ENCODE assay signal across 6 cellular contexts in the genomic region with DNA sequence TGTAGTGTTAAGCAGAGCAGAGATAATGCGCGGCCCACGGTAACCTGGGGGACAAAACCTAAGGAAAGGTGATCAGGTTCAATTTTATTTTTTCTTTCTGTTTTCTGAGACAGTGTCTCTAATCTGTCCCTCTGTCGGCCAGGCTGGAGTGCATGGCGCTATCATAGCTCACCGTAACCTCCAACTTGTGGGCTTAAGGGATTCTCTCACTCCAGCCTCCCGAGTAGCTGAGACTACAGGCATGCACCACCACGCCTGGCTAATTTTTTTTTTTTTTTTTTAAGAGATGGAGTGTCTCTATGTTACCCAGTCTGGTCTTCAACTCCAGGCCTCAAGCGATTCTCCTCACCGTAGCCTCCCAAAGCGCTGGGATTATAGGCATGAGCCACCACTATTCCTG. TPM values are rescaled to one million over a fixed set of nuclear protein-coding genes. Genes with fewer than 3 reads are reported as not detected.
DNase-seq lines count a peak whose midpoint lies in the region; ATAC-seq and TF ChIP-seq lines count a peak whose summit lies in the region.

No MANE protein-coding gene starts in this region.

- H3K27ac Mint-ChIP-seq in stimulated activated memory B cell treated with anti-CD40 and anti-IgM and Interleukin-4, amounts not matched to agents 10 μg/mL and 1 μg/mL and 100 μg/mL, for 72 hours, result no peak overlapping the region

- peak overlapping the region in 1 of 4 donors; percentile 39 for H3K27ac ChIP-seq in Peyer's patch

- TF ChIP-seq CTCF in Peyer's patch (IDR thresholded peaks at IDR 0.05), result no peak
- no peak for TF ChIP-seq CTCF in fibroblast of the aortic adventitia (IDR thresholded peaks at IDR 0.05; ENCODE audit: insufficient read depth, low read length)

- H3K4me3 ChIP-seq in Peyer's patch, result peak overlapping the region; percentile 50 to 79 (median 64)
- H3K4me3 ChIP-seq in fibroblast of the aortic adventitia (ENCODE audit: low read depth, low read length), result peak overlapping the region; percentile 75

- DNase-seq in Peyer's patch, result no peak
- no peak for DNase-seq in fibroblast of the aortic adventitia (ENCODE audit: low read depth)
- no peak for DNase-seq in NK-92 treated with Interleukin-12 subunit alpha and Interleukin-12 subunit beta, amount 100 ng/mL, for 24 hours (lab: John Stamatoyannopoulos, UW)
- no peak for DNase-seq in SHP77 (lab: John Stamatoyannopoulos, UW)

- TF ChIP-seq POLR2A in Peyer's patch (IDR thresholded peaks at IDR 0.05), result no peak

- peak overlapping the region; percentile 83 for H3K4me3 Mint-ChIP-seq in stimulated activated memory B cell treated with anti-CD40 and anti-IgM and Interleukin-4, amounts not matched to agents 10 μg/mL and 1 μg/mL and 100 μg/mL, for 72 hours

- no peaks in the 10 kb centered on the region for H3K27me3 ChIP-seq in Peyer's patch

- H3K4me1 ChIP-seq in Peyer's patch, result peaks cover 0 to 17% (median 2%) of the 10 kb centered on the region in 4 donors

- no peaks in the 10 kb centered on the region for H3K36me3 ChIP-seq in Peyer's patch

- peaks cover 24% of the 10 kb centered on the region for H3K27me3 Mint-ChIP-seq in stimulated activated memory B cell treated with anti-CD40 and anti-IgM and Interleukin-4, amounts not matched to agents 10 μg/mL and 1 μg/mL and 100 μg/mL, for 72 hours

- no peak for ATAC-seq in stimulated activated memory B cell treated with anti-CD40 and anti-IgM and Interleukin-4, amounts not matched to agents 10 μg/mL and 1 μg/mL and 100 μg/mL, for 72 hours
- no peak for ATAC-seq in HG03175 (IDR thresholded peaks at IDR 0.05; ENCODE audit: unreplicated experiment)

- peaks cover 15% of the 10 kb centered on the region for H3K4me1 Mint-ChIP-seq in stimulated activated memory B cell treated with anti-CD40 and anti-IgM and Interleukin-4, amounts not matched to agents 10 μg/mL and 1 μg/mL and 100 μg/mL, for 72 hours

- H3K9me3 Mint-ChIP-seq in stimulated activated memory B cell treated with anti-CD40 and anti-IgM and Interleukin-4, amounts not matched to agents 10 μg/mL and 1 μg/mL and 100 μg/mL, for 72 hours, result no peaks in the 10 kb centered on the region

- H3K9me3 ChIP-seq in Peyer's patch, result no peaks in the 10 kb centered on the region

- H3K36me3 Mint-ChIP-seq in stimulated activated memory B cell treated with anti-CD40 and anti-IgM and Interleukin-4, amounts not matched to agents 10 μg/mL and 1 μg/mL and 100 μg/mL, for 72 hours, result no peaks in the 10 kb centered on the region

RNA-seq across cellular contexts. Expression of gene ANKRD35, which starts 0.7 kb away (rescaled TPM):
- total RNA-seq in Peyer's patch (1 to 10 TPM in 2 of 4 donors, under 1 TPM in 1, not detected in 1; 0.85 to 7.4 (median 1.2) TPM), fibroblast of the aortic adventitia (ENCODE audit: low replicate concordance) (3.2 and 3.9 TPM in 2 replicates)

RNA-seq across cellular contexts. Expression of gene ITGA10, which starts 23.5 kb away (rescaled TPM):
- total RNA-seq in Peyer's patch (10 to 100 TPM in 3 of 4 donors, 1 to 10 TPM in 1; 4.2 to 23.9 (median 22.9) TPM), fibroblast of the aortic adventitia (ENCODE audit: low replicate concordance) (2.0 and 28.3 TPM in 2 replicates)

RNA-seq across cellular contexts. Expression of gene PIAS3, which starts 27.5 kb away (rescaled TPM):
- 10 to 100 TPM in 3 of 4 donors, 1 to 10 TPM in 1; 8.9 to 35.5 (median 17.2) TPM for total RNA-seq in Peyer's patch
- total RNA-seq in fibroblast of the aortic adventitia (ENCODE audit: low replicate concordance), result 6.4 and 24.6 TPM in 2 replicates

RNA-seq across cellular contexts. Expression of gene PEX11B, which starts 32.1 kb away (rescaled TPM):
- total RNA-seq in Peyer's patch (10 to 100 TPM; 21.5 to 33.8 (median 27.1) TPM), fibroblast of the aortic adventitia (ENCODE audit: low replicate concordance) (26.8 and 33.4 TPM in 2 replicates)

RNA-seq across cellular contexts. Expression of gene RBM8A, which starts 40.9 kb away (rescaled TPM):
- total RNA-seq in Peyer's patch (100 to 1,000 TPM in 1 of 4 donors, 10 to 100 TPM in 3; 47.6 to 105 (median 57.0) TPM), fibroblast of the aortic adventitia (ENCODE audit: low replicate concordance) (111 and 583 TPM in 2 replicates)
